Comparison of ENCODE assay signal across 1 cellular context in the genomic region with DNA sequence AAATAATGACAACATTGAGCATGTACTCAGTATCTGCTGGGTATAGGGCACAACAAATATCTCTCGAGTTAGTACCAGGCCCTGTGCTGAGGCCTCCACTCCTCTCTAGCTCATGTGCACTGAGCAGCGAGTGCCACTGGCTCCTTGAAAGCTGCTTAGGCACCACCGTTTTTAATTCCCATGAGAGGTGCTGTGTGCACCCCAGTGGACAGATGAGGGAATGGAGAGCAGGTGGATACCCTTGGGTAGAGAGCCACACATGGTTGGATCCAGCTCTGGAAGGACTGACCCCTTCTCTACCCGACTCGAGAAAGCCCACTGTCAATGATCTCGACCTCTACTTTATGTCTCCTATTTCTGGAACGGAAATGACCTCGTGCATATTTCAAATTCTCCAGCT.
TF ChIP-seq lines count a peak whose summit lies in the region.

No MANE protein-coding gene starts in this region.

TF ChIP-seq in HepG2, 621 proteins besides CTCF, POLR2A, EP300 and RAD21:
- TF ChIP-seq STAG1 (CRISPR knock-in tag; IDR thresholded peaks at IDR 0.05): peak; percentile 49
